ENCODE assay signal across 16 cellular contexts in the genomic region with DNA sequence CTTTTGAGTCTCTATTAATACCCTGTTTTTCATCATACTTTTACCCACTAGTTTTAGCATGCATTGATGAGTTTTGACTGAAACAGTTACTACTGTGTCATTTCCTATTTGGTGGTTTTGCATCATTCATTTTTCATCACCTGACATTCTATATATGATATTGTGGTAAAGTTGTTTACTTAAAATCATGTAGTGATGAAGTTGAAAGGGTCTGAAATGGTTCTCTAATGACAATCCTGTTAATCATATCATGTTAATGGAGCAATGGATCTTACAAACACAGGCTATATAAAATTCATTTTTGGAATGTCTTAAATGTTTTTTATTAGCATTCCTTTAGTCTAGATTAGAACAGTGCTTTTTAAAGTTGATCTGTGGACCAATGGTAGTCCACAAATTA.
DNase-seq lines count a peak whose midpoint lies in the region; ATAC-seq, FAIRE-seq and TF ChIP-seq lines count a peak whose summit lies in the region.
"Had no signal": no experiment of that assay in that cellular context is flagged by ENCODE, and none has a peak within 500 bp of the region (broad histone marks: within the 10 kb centered on the region; RNA-seq: fewer than 3 reads in every experiment).

No MANE protein-coding gene starts in this region.

- in situ Hi-C loops in HAP-1 (cut with MboI; ENCODE audit: low sequenced_read_pairs): no loop called here

- peaks cover 60% of the 10 kb centered on the region for H3K4me1 Mint-ChIP-seq in activated naive CD4-positive, alpha-beta T cell treated with anti-CD3 and anti-CD28 coated beads, Interleukin-2, amount 50 U/mL, for 24 hours
- H3K4me1 Mint-ChIP-seq in activated naive CD4-positive, alpha-beta T cell treated with anti-CD3 and anti-CD28 coated beads for 36 hours (ENCODE audit: low read depth): peaks cover 40% of the 10 kb centered on the region

- CTCF ChIA-PET in activated naive CD4-positive, alpha-beta T cell treated with anti-CD3 and anti-CD28 coated beads for 36 hours (lab: Charles Lee): interaction anchor here (0.6 kb wide), 1 partner anchor 15 kb away, joined by 3 read pairs; no protein-coding TSS in a partner anchor

- no peak for DNase-seq in activated naive CD4-positive, alpha-beta T cell treated with anti-CD3 and anti-CD28 coated beads for 36 hours
- DNase-seq in NAMALWA (ENCODE audit: low spot score) (peak; percentile 63), DMS53 (lab: John Stamatoyannopoulos, UW) (no peak), HAP-1 (ENCODE audit: low spot score in 2 of 2) (no peak), WERI-Rb-1 (no peak)
- DNase-seq: activated effector memory CD4-positive, alpha-beta T cell treated with Interleukin-2 at 50 U/mL for 16 hours; left lung; NCI-H1092; NCI-H446; SHP77 had no signal

- peak; percentile 5 for FAIRE-seq in colon (lab: Jason Lieb, UNC)

- ATAC-seq in GM18505 (IDR thresholded peaks at IDR 0.05; ENCODE audit: unreplicated experiment): no peak
- ATAC-seq: gastroesophageal sphincter, left lung had no signal

- H3K9me3 Mint-ChIP-seq in activated naive CD4-positive, alpha-beta T cell treated with anti-CD3 and anti-CD28 coated beads, Interleukin-2, amount 50 U/mL, for 24 hours: no peaks in the 10 kb centered on the region
- peaks cover 2% of the 10 kb centered on the region for H3K9me3 Mint-ChIP-seq in activated naive CD4-positive, alpha-beta T cell treated with anti-CD3 and anti-CD28 coated beads for 36 hours

- H3K4me1 ChIP-seq in HAP-1: no peaks in the 10 kb centered on the region; the same call in 1 of the 2 replicates
- H3K4me1 ChIP-seq: gastroesophageal sphincter had no signal

- no peak for TF ChIP-seq POLR2A in GM18505 (IDR thresholded peaks at IDR 0.05; ENCODE audit: borderline replicate concordance, extremely low read depth, insufficient read depth, insufficient read length)

- peak overlapping the region; percentile 85 for H3K27ac Mint-ChIP-seq in activated naive CD4-positive, alpha-beta T cell treated with anti-CD3 and anti-CD28 coated beads, Interleukin-2, amount 50 U/mL, for 24 hours
- no peak overlapping the region for H3K27ac Mint-ChIP-seq in activated naive CD4-positive, alpha-beta T cell treated with anti-CD3 and anti-CD28 coated beads for 36 hours

- intact Hi-C loops in activated naive CD4-positive, alpha-beta T cell treated with anti-CD3 and anti-CD28 coated beads for 36 hours (cut with micrococcal nuclease): loop anchor here (1.0 kb wide), 1 partner anchor 8 kb away; no protein-coding TSS in a partner anchor

- H3K27me3 ChIP-seq in HAP-1 (ENCODE audit: low read depth) (no peaks in the 10 kb centered on the region), WERI-Rb-1 (ENCODE audit: insufficient read depth, low read depth, severe bottlenecking) (no peaks in the 10 kb centered on the region)
- H3K27me3 ChIP-seq: gastroesophageal sphincter, left lung had no signal

- H3K36me3 ChIP-seq in HAP-1 (replicated peaks) (no peaks in the 10 kb centered on the region; the same call in 1 of the 2 replicates), WERI-Rb-1 (no peaks in the 10 kb centered on the region; the same call in none of the 2 replicates)

- H3K27ac ChIP-seq in WERI-Rb-1: no peak overlapping the region
- H3K27ac ChIP-seq: coronary artery, gastroesophageal sphincter, left lung, skin epidermis had no signal

- H3K27me3 Mint-ChIP-seq in activated naive CD4-positive, alpha-beta T cell treated with anti-CD3 and anti-CD28 coated beads, Interleukin-2, amount 50 U/mL, for 24 hours: no peaks in the 10 kb centered on the region
- H3K27me3 Mint-ChIP-seq in activated naive CD4-positive, alpha-beta T cell treated with anti-CD3 and anti-CD28 coated beads for 36 hours (ENCODE audit: low read depth): no peaks in the 10 kb centered on the region

- H3K36me3 Mint-ChIP-seq in activated naive CD4-positive, alpha-beta T cell treated with anti-CD3 and anti-CD28 coated beads, Interleukin-2, amount 50 U/mL, for 24 hours: peaks cover 15% of the 10 kb centered on the region
- peaks cover 17% of the 10 kb centered on the region for H3K36me3 Mint-ChIP-seq in activated naive CD4-positive, alpha-beta T cell treated with anti-CD3 and anti-CD28 coated beads for 36 hours (ENCODE audit: low read depth)

- no peaks in the 10 kb centered on the region for H3K9me3 ChIP-seq in HAP-1
- H3K9me3 ChIP-seq in WERI-Rb-1 (ENCODE audit: severe bottlenecking): no peaks in the 10 kb centered on the region
- H3K9me3 ChIP-seq: gastroesophageal sphincter, left lung had no signal

- H3K4me3 ChIP-seq in HAP-1: no peak overlapping the region
- H3K4me3 ChIP-seq in WERI-Rb-1 (ENCODE audit: low read depth, low read length): no peak overlapping the region
- H3K4me3 ChIP-seq: coronary artery, gastroesophageal sphincter, left lung, skin epidermis had no signal

- peak overlapping the region; percentile 8 for H3K4me3 Mint-ChIP-seq in activated naive CD4-positive, alpha-beta T cell treated with anti-CD3 and anti-CD28 coated beads, Interleukin-2, amount 50 U/mL, for 24 hours
- H3K4me3 Mint-ChIP-seq in activated naive CD4-positive, alpha-beta T cell treated with anti-CD3 and anti-CD28 coated beads for 36 hours: no peak overlapping the region

- no peak for TF ChIP-seq CTCF in WERI-Rb-1 (IDR thresholded peaks at IDR 0.05; ENCODE audit: low read depth, low read length)
